ENCODE assay signal across 1 cellular context in the genomic region with DNA sequence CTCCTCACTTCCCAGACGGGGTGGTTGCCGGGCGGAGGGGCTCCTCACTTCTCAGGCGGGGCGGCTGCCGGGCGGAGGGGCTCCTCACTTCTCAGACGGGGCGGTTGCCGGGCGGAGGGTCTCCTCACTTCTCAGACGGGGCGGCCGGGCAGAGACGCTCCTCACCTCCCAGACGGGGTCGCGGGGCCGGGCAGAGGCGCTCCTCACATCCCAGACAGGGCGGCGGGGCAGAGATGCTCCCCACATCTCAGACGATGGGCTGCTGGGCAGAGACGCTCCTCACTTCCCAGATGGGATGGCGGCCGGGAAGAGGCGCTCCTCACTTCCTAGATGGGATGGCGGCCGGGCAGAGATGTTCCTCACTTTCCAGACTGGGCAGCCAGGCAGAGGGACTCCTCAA.
DNase-seq lines count a peak whose midpoint lies in the region.

No MANE protein-coding gene starts in this region.

- peak; percentile 9 for DNase-seq in activated gamma-delta T cell (lab: John Stamatoyannopoulos, UW)
